ENCODE assay signal across 18 cellular contexts in the genomic region with DNA sequence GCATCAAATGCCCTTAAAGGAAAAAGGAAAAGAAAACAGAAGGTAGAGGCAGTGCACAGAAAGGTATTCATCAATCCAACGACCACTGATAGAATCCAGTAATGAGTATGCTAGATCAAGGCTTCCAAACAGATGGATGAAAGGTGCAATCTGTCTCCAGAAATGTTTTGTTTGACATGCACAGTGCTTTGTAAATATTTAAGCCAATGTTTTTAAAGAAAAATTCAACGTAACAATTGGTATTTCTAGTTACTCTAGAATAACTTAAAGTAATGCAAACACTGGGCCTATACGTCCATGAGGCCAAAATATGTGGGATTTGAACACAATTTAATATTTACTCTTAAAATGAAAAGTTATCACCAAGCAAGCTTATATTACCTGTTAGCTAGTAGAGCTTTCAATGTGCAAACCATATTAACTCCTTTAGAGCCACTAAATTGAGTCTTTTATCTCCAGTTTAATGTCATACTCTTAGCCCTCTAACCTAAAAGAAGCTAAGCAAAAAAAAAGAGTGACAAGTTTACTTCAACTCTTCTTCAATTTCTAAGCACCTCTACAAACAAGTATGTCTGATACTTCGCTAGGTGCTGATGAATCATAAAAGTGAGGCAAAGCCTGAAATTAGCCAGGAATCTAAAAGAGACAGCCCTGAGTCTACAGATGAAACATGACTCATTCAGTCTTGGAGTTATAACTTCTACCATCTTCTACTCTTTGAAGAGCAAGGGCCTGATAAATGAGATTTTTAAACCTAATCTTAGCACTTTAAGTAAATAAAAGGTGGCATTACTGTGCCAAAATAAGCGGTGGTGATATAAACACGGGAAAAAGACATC.
DNase-seq lines count a peak whose midpoint lies in the region; ATAC-seq, FAIRE-seq and TF ChIP-seq lines count a peak whose summit lies in the region.
"Had no signal": no experiment of that assay in that cellular context is flagged by ENCODE, and none has a peak within 500 bp of the region (broad histone marks: within the 10 kb centered on the region; RNA-seq: fewer than 3 reads in every experiment).

No MANE protein-coding gene starts in this region.

- no peaks in the 10 kb centered on the region for H3K9me3 Mint-ChIP-seq in HFFc6
- H3K9me3 Mint-ChIP-seq: activated CD8-positive, alpha-beta T cell treated with anti-CD3 and anti-CD28 coated beads for 36 hours had no signal

- TF ChIP-seq CTCF in HFFc6 (IDR thresholded peaks at IDR 0.05) (no peak), astrocyte of the cerebellum (IDR thresholded peaks at IDR 0.05; ENCODE audit: low read depth, low read length, missing control alignments) (no peak)

- H3K4me3 Mint-ChIP-seq in HFFc6 = no peak overlapping the region
- H3K4me3 Mint-ChIP-seq: activated CD8-positive, alpha-beta T cell treated with anti-CD3 and anti-CD28 coated beads for 36 hours had no signal

- no peaks in the 10 kb centered on the region for H3K27me3 Mint-ChIP-seq in HFFc6 (ENCODE audit: insufficient read depth)
- H3K27me3 Mint-ChIP-seq: activated CD8-positive, alpha-beta T cell treated with anti-CD3 and anti-CD28 coated beads for 36 hours had no signal

- H3K4me3 ChIP-seq in astrocyte of the cerebellum (ENCODE audit: low read depth, low read length) = no peak overlapping the region
- H3K4me3 ChIP-seq: esophagus squamous epithelium, uterus had no signal

- DNase-seq in A172 (ENCODE audit: low spot score) (peak; percentile 56), HFFc6 (peak; percentile 40), astrocyte of the cerebellum (ENCODE audit: low read depth) (peak; percentile 15), NCI-H774 (lab: John Stamatoyannopoulos, UW) (no peak)
- DNase-seq: activated CD8-positive, alpha-beta T cell treated with anti-CD3 and anti-CD28 coated beads for 36 hours; activated effector memory CD4-positive, alpha-beta T cell treated with Interleukin-2 at 50 U/mL for 16 hours; DMS53; esophagus squamous epithelium; NCI-H1092 treated with DMSO at 0.1 percent for 48 hours; NCI-H524; stimulated activated CD4-positive, alpha-beta T cell treated with anti-CD3 and anti-CD28 coated beads, Interleukin-1b, Interleukin-23, amount 100 ng/mL, for 48 hours; T1000; uterus had no signal

- in situ Hi-C loops in astrocyte of the cerebellum (cut with HindIII; ENCODE audit: low sequenced_read_pairs) = no loop called here

- H3K4me1 Mint-ChIP-seq in HFFc6 (ENCODE audit: low read depth) = peaks cover 49% of the 10 kb centered on the region

- no peak for ATAC-seq in GM18861 (IDR thresholded peaks at IDR 0.05; ENCODE audit: unreplicated experiment)
- ATAC-seq in GM19455 (IDR thresholded peaks at IDR 0.05; ENCODE audit: unreplicated experiment) = no peak
- no peak for ATAC-seq in HG03469 (IDR thresholded peaks at IDR 0.05; ENCODE audit: unreplicated experiment)
- ATAC-seq: activated CD8-positive, alpha-beta T cell treated with anti-CD3 and anti-CD28 coated beads for 36 hours had no signal

- peaks cover 8% of the 10 kb centered on the region for H3K36me3 Mint-ChIP-seq in HFFc6 (ENCODE audit: low read depth)

- peak; percentile 17 for FAIRE-seq in islet of Langerhans (lab: Jason Lieb, UNC)
- FAIRE-seq: GM12891 had no signal

- H3K27ac Mint-ChIP-seq in HFFc6 = no peak overlapping the region; the same call in 1 of the 2 replicates
- H3K27ac Mint-ChIP-seq: activated CD8-positive, alpha-beta T cell treated with anti-CD3 and anti-CD28 coated beads for 36 hours had no signal
